Comparison of ENCODE assay signal across 8 cellular contexts in the genomic region with DNA sequence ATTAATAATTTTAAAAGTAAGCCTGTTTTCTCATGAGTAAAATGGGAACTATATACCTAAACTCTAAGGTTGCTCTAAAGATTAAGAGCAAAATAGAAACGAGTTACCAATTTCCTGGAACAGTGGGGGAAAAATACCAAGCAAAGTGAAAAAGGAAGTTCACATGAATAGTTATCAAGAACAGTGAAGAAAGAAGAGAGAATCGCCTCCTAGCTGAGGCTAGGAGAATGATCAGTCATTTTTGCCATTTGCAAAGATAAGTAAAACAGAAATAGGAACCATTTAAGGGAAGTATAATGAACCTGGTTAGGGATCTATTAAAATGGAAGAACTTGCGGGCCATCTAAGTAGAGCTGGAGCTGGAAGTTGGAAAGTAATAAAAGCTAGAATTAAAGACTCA. TPM values are rescaled to one million over a fixed set of nuclear protein-coding genes. Genes with fewer than 3 reads are reported as not detected.
DNase-seq lines count a peak whose midpoint lies in the region; ATAC-seq and TF ChIP-seq lines count a peak whose summit lies in the region.

No MANE protein-coding gene starts in this region.

- ATAC-seq in left ventricle myocardium superior (no peak), upper lobe of right lung (peak; percentile 43)

- no peak overlapping the region for H3K27ac ChIP-seq in cardiac muscle cell
- H3K27ac ChIP-seq in upper lobe of right lung, result no peak overlapping the region
- no peak overlapping the region for H3K27ac ChIP-seq in prostate gland

- TF ChIP-seq CTCF in cardiac muscle cell (IDR thresholded peaks at IDR 0.05; ENCODE audit: low read depth, low read length) (peak; percentile 29), upper lobe of right lung (IDR thresholded peaks at IDR 0.05) (no peak), prostate gland (IDR thresholded peaks at IDR 0.05) (no peak)

- H3K9me3 ChIP-seq in cardiac muscle cell (ENCODE audit: low read depth) (no peaks in the 10 kb centered on the region), upper lobe of right lung (no peaks in the 10 kb centered on the region), prostate gland (no peaks in the 10 kb centered on the region)

- no peak for TF ChIP-seq POLR2A in prostate gland (IDR thresholded peaks at IDR 0.05)

- H3K9me3 Mint-ChIP-seq in activated T-helper 1 cell treated with anti-CD3 and anti-CD28 coated beads, Interleukin-12 subunit alpha, Interleukin-12 subunit beta, Interleukin-2, Interleukin-4 antibody, amounts not matched to agents 30 ng/mL and 10 ng/mL and 1 ng/mL, durations not matched to agents 14 hours and 24 hours and 36 hours, result peaks cover 5% of the 10 kb centered on the region

- H3K36me3 ChIP-seq in cardiac muscle cell (no peaks in the 10 kb centered on the region), upper lobe of right lung (no peaks in the 10 kb centered on the region), prostate gland (no peaks in the 10 kb centered on the region)

- no peaks in the 10 kb centered on the region for H3K4me1 ChIP-seq in cardiac muscle cell (ENCODE audit: low read depth)
- H3K4me1 ChIP-seq in upper lobe of right lung, result no peaks in the 10 kb centered on the region
- H3K4me1 ChIP-seq in prostate gland (replicated peaks), result no peaks in the 10 kb centered on the region

- H3K27me3 ChIP-seq in cardiac muscle cell (no peaks in the 10 kb centered on the region), upper lobe of right lung (no peaks in the 10 kb centered on the region), prostate gland (replicated peaks; ENCODE audit: insufficient read depth) (no peaks in the 10 kb centered on the region)

- no peak overlapping the region for H3K4me3 Mint-ChIP-seq in activated T-helper 1 cell treated with anti-CD3 and anti-CD28 coated beads, Interleukin-12 subunit alpha, Interleukin-12 subunit beta, Interleukin-2, Interleukin-4 antibody, amounts not matched to agents 30 ng/mL and 10 ng/mL and 1 ng/mL, durations not matched to agents 14 hours and 24 hours and 36 hours

- DNase-seq in cardiac muscle cell (ENCODE audit: low read depth in 1 of 2, low spot score in 1 of 2), result peak in 1 of 2 donors; percentile 21
- DNase-seq in left ventricle myocardium superior, result no peak
- peak; percentile 45 for DNase-seq in Jurkat, Clone E6-1 (ENCODE audit: low read depth, low spot score)
- DNase-seq in activated T-helper 1 cell treated with anti-CD3 and anti-CD28 coated beads, Interleukin-12 subunit alpha, Interleukin-12 subunit beta, Interleukin-2, Interleukin-4 antibody, amounts not matched to agents 30 ng/mL and 10 ng/mL and 1 ng/mL, durations not matched to agents 14 hours and 24 hours and 36 hours (ENCODE audit: low spot score), result no peak
- DNase-seq in upper lobe of right lung, result no peak
- DNase-seq in prostate gland (ENCODE audit: low spot score), result no peak
- no peak for DNase-seq in occipital lobe (lab: John Stamatoyannopoulos, UW)
- DNase-seq in effector CD8-positive, alpha-beta T cell (lab: John Stamatoyannopoulos, UW), result no peak

- H3K36me3 Mint-ChIP-seq in activated T-helper 1 cell treated with anti-CD3 and anti-CD28 coated beads, Interleukin-12 subunit alpha, Interleukin-12 subunit beta, Interleukin-2, Interleukin-4 antibody, amounts not matched to agents 30 ng/mL and 10 ng/mL and 1 ng/mL, durations not matched to agents 14 hours and 24 hours and 36 hours (ENCODE audit: low read depth), result peaks cover 3% of the 10 kb centered on the region

- H3K4me3 ChIP-seq in cardiac muscle cell, result no peak overlapping the region
- H3K4me3 ChIP-seq in Jurkat, Clone E6-1 (ENCODE audit: low read length), result no peak overlapping the region
- H3K4me3 ChIP-seq in upper lobe of right lung, result no peak overlapping the region
- H3K4me3 ChIP-seq in prostate gland, result no peak overlapping the region

- intact Hi-C loops in left ventricle myocardium superior (cut with micrococcal nuclease), result no loop called here
- intact Hi-C loops in activated T-helper 1 cell treated with anti-CD3 and anti-CD28 coated beads, Interleukin-12 subunit alpha, Interleukin-12 subunit beta, Interleukin-2, Interleukin-4 antibody, amounts not matched to agents 30 ng/mL and 10 ng/mL and 1 ng/mL, durations not matched to agents 14 hours and 24 hours and 36 hours (cut with micrococcal nuclease), result loop anchor here (1.0 to 5.0 kb wide), 6 partner anchors 50 to 210 kb away; a partner anchor contains a TSS
- intact Hi-C loops in upper lobe of right lung (cut with DNase I), result no loop called here
- intact Hi-C loops in prostate gland (cut with DNase I), result no loop called here

- 73% methylated on average over 3 of the region's 3 CpGs for WGBS in prostate gland

- H3K27ac Mint-ChIP-seq in activated T-helper 1 cell treated with anti-CD3 and anti-CD28 coated beads, Interleukin-12 subunit alpha, Interleukin-12 subunit beta, Interleukin-2, Interleukin-4 antibody, amounts not matched to agents 30 ng/mL and 10 ng/mL and 1 ng/mL, durations not matched to agents 14 hours and 24 hours and 36 hours, result peak overlapping the region; percentile 85

- peaks cover 40% of the 10 kb centered on the region for H3K4me1 Mint-ChIP-seq in activated T-helper 1 cell treated with anti-CD3 and anti-CD28 coated beads, Interleukin-12 subunit alpha, Interleukin-12 subunit beta, Interleukin-2, Interleukin-4 antibody, amounts not matched to agents 30 ng/mL and 10 ng/mL and 1 ng/mL, durations not matched to agents 14 hours and 24 hours and 36 hours (ENCODE audit: low read depth)

- peaks cover 3% of the 10 kb centered on the region for H3K27me3 Mint-ChIP-seq in activated T-helper 1 cell treated with anti-CD3 and anti-CD28 coated beads, Interleukin-12 subunit alpha, Interleukin-12 subunit beta, Interleukin-2, Interleukin-4 antibody, amounts not matched to agents 30 ng/mL and 10 ng/mL and 1 ng/mL, durations not matched to agents 14 hours and 24 hours and 36 hours (ENCODE audit: insufficient read depth)

RNA-seq across cellular contexts. Expression of a gene that starts 50.7 kb away (rescaled TPM):
- total RNA-seq in cardiac muscle cell (41.0 and 51.3 TPM in 2 replicates), left ventricle myocardium superior (78.4 TPM), upper lobe of right lung (79.0 TPM), prostate gland (10 to 100 TPM; 16.8 to 18.0 TPM), occipital lobe (15.3 TPM)
- 51.7 and 65.5 TPM in 2 replicates for polyA plus RNA-seq in cardiac muscle cell
- polyA plus RNA-seq in Jurkat, Clone E6-1 (2012; ENCODE audit: insufficient read depth, insufficient read length), result not detected
- total RNA-seq in activated T-helper 1 cell treated with anti-CD3 and anti-CD28 coated beads, Interleukin-12 subunit alpha, Interleukin-12 subunit beta, Interleukin-2, Interleukin-4 antibody, amounts not matched to agents 30 ng/mL and 10 ng/mL and 1 ng/mL, durations not matched to agents 14 hours and 24 hours and 36 hours, result 48.7 and 49.4 TPM in 2 replicates
